18 cellular contexts compared by ENCODE assay signal in genomic region chr2:189437931-189438330, GRCh38.
"Had no signal": no experiment of that assay in that cellular context is flagged by ENCODE, and none has a peak within 500 bp of the region (broad histone marks: within the 10 kb centered on the region; RNA-seq: fewer than 3 reads in every experiment).

No MANE protein-coding gene starts in this region.

- ATAC-seq: naive thymus-derived CD8-positive, alpha-beta T cell; stimulated activated naive B cell treated with anti-CD40 and anti-IgM and Interleukin-4, amounts not matched to agents 10 μg/mL and 1 μg/mL and 100 μg/mL, for 72 hours had no signal

- H3K27ac Mint-ChIP-seq: stimulated activated naive B cell treated with anti-CD40 and anti-IgM and Interleukin-4, amounts not matched to agents 10 μg/mL and 1 μg/mL and 100 μg/mL, for 72 hours had no signal

- H3K9me3 Mint-ChIP-seq: naive thymus-derived CD8-positive, alpha-beta T cell had no signal

- H3K4me3 Mint-ChIP-seq: stimulated activated naive B cell treated with anti-CD40 and anti-IgM and Interleukin-4, amounts not matched to agents 10 μg/mL and 1 μg/mL and 100 μg/mL, for 72 hours had no signal

- H3K27me3 Mint-ChIP-seq: naive thymus-derived CD8-positive, alpha-beta T cell had no signal

- H3K27ac ChIP-seq: coronary artery, hepatocyte, sigmoid colon, skin epidermis, suprapubic skin, tibial artery, upper lobe of left lung, vagina had no signal

- DNase-seq: effector CD4-positive, alpha-beta T cell; foreskin melanocyte; head of caudate nucleus; kidney glomerular epithelial cell; mammary epithelial cell; naive thymus-derived CD8-positive, alpha-beta T cell; posterior cingulate gyrus; sigmoid colon; stimulated activated CD4-positive, alpha-beta T cell treated with anti-CD3 and anti-CD28 coated beads, Interleukin-2, amount 100 ng/mL, for 24 hours; stimulated activated CD4-positive, alpha-beta T cell treated with anti-CD3 and anti-CD28 coated beads, Interleukin-4, amount 100 ng/mL, for 4 hours; stimulated activated naive B cell treated with anti-CD40 and anti-IgM and Interleukin-4, amounts not matched to agents 10 μg/mL and 1 μg/mL and 100 μg/mL, for 72 hours; tibial artery; upper lobe of left lung had no signal
